ENCODE assay signal across 8 cellular contexts in the genomic region with DNA sequence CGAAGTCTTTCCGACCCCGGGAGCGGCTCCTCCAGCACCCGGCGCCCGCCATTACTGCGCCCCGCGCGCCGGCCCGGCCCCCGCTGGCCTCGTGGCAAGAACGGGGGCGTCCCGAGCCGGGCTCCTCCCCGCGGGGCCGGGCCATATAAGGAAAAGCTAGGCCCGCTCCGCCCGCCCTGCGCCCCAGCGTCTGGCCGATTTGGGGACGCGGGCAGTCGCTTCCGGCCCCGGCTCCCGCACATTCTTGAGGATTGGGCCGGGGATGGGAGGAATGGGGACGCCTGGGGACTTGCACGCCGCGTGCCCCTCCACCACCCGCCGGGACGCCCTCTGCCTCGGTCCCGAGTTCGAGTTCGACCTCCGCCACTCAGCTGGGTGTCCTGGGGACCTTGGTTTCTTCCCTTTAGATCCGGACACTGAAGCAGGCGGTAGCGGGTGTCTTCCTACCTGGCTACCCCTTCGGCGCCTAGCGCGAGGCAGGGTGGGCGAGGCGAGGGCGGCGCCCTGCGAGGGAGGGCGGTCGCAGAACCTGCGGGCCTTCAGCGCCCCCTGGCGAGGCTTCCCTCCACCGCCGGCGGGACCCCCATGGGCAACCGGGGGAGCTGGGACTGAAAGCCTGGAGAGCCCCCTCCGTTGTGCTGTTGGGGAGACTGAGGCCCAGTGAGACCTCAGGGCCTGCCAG. TPM values are rescaled to one million over a fixed set of nuclear protein-coding genes. Genes with fewer than 3 reads are reported as not detected.
DNase-seq lines count a peak whose midpoint lies in the region; ATAC-seq and TF ChIP-seq lines count a peak whose summit lies in the region.

No MANE protein-coding gene starts in this region.

- no peaks in the 10 kb centered on the region for H3K9me3 ChIP-seq in Panc1 (ENCODE audit: control insufficient read depth, insufficient read depth, low read depth, low read length)
- no peaks in the 10 kb centered on the region for H3K9me3 ChIP-seq in neural cell (ENCODE audit: low read length)
- H3K9me3 ChIP-seq in stomach smooth muscle (ENCODE audit: control insufficient read depth in 2 of 2, low read length in 2 of 2): no peaks in the 10 kb centered on the region

- CTCF ChIA-PET in Panc1 (lab: Charles Lee): interaction anchor here (0.6 to 1.2 kb wide), 4 partner anchors 38 to 322 kb away, joined by 3 to 12 read pairs (median 4); a partner anchor contains a TSS

- H3K4me1 ChIP-seq in Panc1 (ENCODE audit: control insufficient read depth, insufficient read depth, low read length): peaks cover 16% of the 10 kb centered on the region
- peaks cover 91% of the 10 kb centered on the region for H3K4me1 ChIP-seq in stomach smooth muscle (ENCODE audit: control insufficient read depth, insufficient read depth, low read length)

- ATAC-seq in GM18505 (IDR thresholded peaks at IDR 0.05; ENCODE audit: unreplicated experiment) (peak; percentile 59), HG02970 (IDR thresholded peaks at IDR 0.05; ENCODE audit: low FRiP score, unreplicated experiment) (peak; percentile 41), Panc1 (peak; percentile 80)

- TF ChIP-seq EP300 in neural cell (conservative IDR thresholded peaks at IDR 0.05; ENCODE audit: poor library complexity, severe bottlenecking): no peak

- no TSS peak for BruUV-seq in Panc1 (replicated peaks; lab: Mats Ljungman, UMichigan)

- no peaks in the 10 kb centered on the region for H3K27me3 ChIP-seq in Panc1 (ENCODE audit: control insufficient read depth, insufficient read depth, low read length)
- H3K27me3 ChIP-seq in neural cell (ENCODE audit: insufficient read depth, low read depth, low read length): peaks cover 25% of the 10 kb centered on the region
- H3K27me3 ChIP-seq in stomach smooth muscle (ENCODE audit: control insufficient read depth in 1 of 2, insufficient read depth in 2 of 2, low read length in 2 of 2): no peaks in the 10 kb centered on the region

- H3K9ac ChIP-seq in neural cell (ENCODE audit: low read length): no peak overlapping the region
- H3K9ac ChIP-seq in stomach smooth muscle (ENCODE audit: low read length in 2 of 2): peak overlapping the region; percentile 87 to 96

- H3K27ac ChIP-seq in Panc1 (ENCODE audit: low read length) (peak overlapping the region; percentile 91), neural cell (ENCODE audit: low read length) (no peak overlapping the region), stomach smooth muscle (ENCODE audit: low read length) (peak overlapping the region; percentile 98)

- H3K36me3 ChIP-seq in Panc1 (ENCODE audit: control insufficient read depth, insufficient read depth, low read length) (peaks cover 5% of the 10 kb centered on the region; the same call in 1 of the 2 replicates), neural cell (ENCODE audit: insufficient read depth, low read length) (no peaks in the 10 kb centered on the region), stomach smooth muscle (ENCODE audit: control insufficient read depth in 2 of 2, insufficient read depth in 2 of 2, low read length in 2 of 2) (peaks cover 10 to 29% of the 10 kb centered on the region in 2 donors)

- no peaks in the 10 kb centered on the region for H4K20me1 ChIP-seq in neural cell (ENCODE audit: insufficient read depth)

- H3K79me2 ChIP-seq in neural cell (replicated peaks; ENCODE audit: insufficient read depth, low read length): no peaks in the 10 kb centered on the region

- no peaks in the 10 kb centered on the region for H3F3A ChIP-seq in neural cell (ENCODE audit: insufficient read depth, low read length, poor library complexity, severe bottlenecking)

- peak; percentile 86 for TF ChIP-seq POLR2A in GM18505 (IDR thresholded peaks at IDR 0.05; ENCODE audit: borderline replicate concordance, extremely low read depth, insufficient read depth, insufficient read length)

- no peak overlapping the region for H2AFZ ChIP-seq in neural cell (ENCODE audit: low read depth, low read length)

- H3K9me2 ChIP-seq in neural cell (ENCODE audit: insufficient read depth, low read length): no peaks in the 10 kb centered on the region

- H3K4me2 ChIP-seq in neural cell (ENCODE audit: low read length): no peak overlapping the region

- in situ Hi-C loops in Panc1 (cut with HindIII; ENCODE audit: low pct_unique_long_range_greater_than_20kb, low sequenced_read_pairs): no loop called here

- DNase-seq in Panc1 (ENCODE audit: low read depth, low spot score) (no peak), fibroblast of the conjunctiva (ENCODE audit: low read depth) (peak; percentile 57), COLO668 (lab: John Stamatoyannopoulos, UW; ENCODE audit: unreplicated experiment) (no peak)
- peak; percentile 78 for DNase-seq in activated effector memory CD4-positive, alpha-beta T cell treated with Interleukin-2 at 50 U/mL for 16 hours

- POLR2A ChIA-PET in Panc1 (lab: Charles Lee): interaction anchor here (1.0 to 1.1 kb wide), 2 partner anchors 116 kb away, joined by 3 read pairs; a partner anchor contains a TSS

- TF ChIP-seq RAD21 in neural cell (conservative IDR thresholded peaks at IDR 0.05): peak; percentile 39

- H3K4me3 ChIP-seq in Panc1 (ENCODE audit: low read depth in 2 of 2, low read length in 2 of 2) (peak overlapping the region; percentile 59 to 62), neural cell (ENCODE audit: low read length) (peak overlapping the region; percentile 49), stomach smooth muscle (ENCODE audit: low read length in 2 of 2) (peak overlapping the region; percentile 92 to 96)

- TF ChIP-seq CTCF in Panc1 (IDR thresholded peaks at IDR 0.05) (peak; percentile 89), neural cell (IDR thresholded peaks at IDR 0.05; ENCODE audit: poor library complexity, severe bottlenecking) (peak; percentile 56)

- intact Hi-C loops in Panc1 (cut with micrococcal nuclease; ENCODE audit: unreplicated experiment): loop anchor here (2.0 to 5.0 kb wide), 2 partner anchors 116 to 138 kb away; a partner anchor contains a TSS

TF ChIP-seq in neural cell, 6 proteins besides CTCF, POLR2A, EP300 and RAD21:
- peak; percentile 37 for TF ChIP-seq SMC3 (conservative IDR thresholded peaks at IDR 0.05; ENCODE audit: poor library complexity)
- TF ChIP-seq, protein P1, sequence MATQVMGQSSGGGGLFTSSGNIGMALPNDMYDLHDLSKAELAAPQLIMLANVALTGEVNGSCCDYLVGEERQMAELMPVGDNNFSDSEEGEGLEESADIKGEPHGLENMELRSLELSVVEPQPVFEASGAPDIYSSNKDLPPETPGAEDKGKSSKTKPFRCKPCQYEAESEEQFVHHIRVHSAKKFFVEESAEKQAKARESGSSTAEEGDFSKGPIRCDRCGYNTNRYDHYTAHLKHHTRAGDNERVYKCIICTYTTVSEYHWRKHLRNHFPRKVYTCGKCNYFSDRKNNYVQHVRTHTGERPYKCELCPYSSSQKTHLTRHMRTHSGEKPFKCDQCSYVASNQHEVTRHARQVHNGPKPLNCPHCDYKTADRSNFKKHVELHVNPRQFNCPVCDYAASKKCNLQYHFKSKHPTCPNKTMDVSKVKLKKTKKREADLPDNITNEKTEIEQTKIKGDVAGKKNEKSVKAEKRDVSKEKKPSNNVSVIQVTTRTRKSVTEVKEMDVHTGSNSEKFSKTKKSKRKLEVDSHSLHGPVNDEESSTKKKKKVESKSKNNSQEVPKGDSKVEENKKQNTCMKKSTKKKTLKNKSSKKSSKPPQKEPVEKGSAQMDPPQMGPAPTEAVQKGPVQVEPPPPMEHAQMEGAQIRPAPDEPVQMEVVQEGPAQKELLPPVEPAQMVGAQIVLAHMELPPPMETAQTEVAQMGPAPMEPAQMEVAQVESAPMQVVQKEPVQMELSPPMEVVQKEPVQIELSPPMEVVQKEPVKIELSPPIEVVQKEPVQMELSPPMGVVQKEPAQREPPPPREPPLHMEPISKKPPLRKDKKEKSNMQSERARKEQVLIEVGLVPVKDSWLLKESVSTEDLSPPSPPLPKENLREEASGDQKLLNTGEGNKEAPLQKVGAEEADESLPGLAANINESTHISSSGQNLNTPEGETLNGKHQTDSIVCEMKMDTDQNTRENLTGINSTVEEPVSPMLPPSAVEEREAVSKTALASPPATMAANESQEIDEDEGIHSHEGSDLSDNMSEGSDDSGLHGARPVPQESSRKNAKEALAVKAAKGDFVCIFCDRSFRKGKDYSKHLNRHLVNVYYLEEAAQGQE (IDR thresholded peaks at IDR 0.05; ENCODE audit: borderline replicate concordance): no peak

RNA-seq across cellular contexts. Expression of a gene that starts 3.8 kb away (rescaled TPM):
- total RNA-seq in Panc1 (2021; ENCODE audit: unreplicated experiment): 71.7 TPM
- 51.5 TPM for polyA plus RNA-seq in Panc1 (2012; ENCODE audit: insufficient read length)
- polyA plus RNA-seq in neural cell: 2.8 and 3.4 TPM in 2 replicates
- 3.5 and 5.6 TPM in 2 replicates for polyA minus RNA-seq in neural cell

RNA-seq across cellular contexts. Expression of a gene that starts 22.4 kb away (rescaled TPM):
- total RNA-seq in Panc1 (2021; ENCODE audit: unreplicated experiment): 84.4 TPM
- 108 TPM for polyA plus RNA-seq in Panc1 (2012; ENCODE audit: insufficient read length)
- 6.3 and 6.6 TPM in 2 replicates for polyA plus RNA-seq in neural cell
- polyA minus RNA-seq in neural cell: 2.1 TPM in 1 of 2 replicates, not detected in the other

RNA-seq across cellular contexts. Expression of a gene that starts 37.8 kb away (rescaled TPM):
- 1.7 TPM for total RNA-seq in Panc1 (2021; ENCODE audit: unreplicated experiment)
- 2.1 TPM for polyA plus RNA-seq in Panc1 (2012; ENCODE audit: insufficient read length)
- 3.7 and 9.4 TPM in 2 replicates for polyA plus RNA-seq in neural cell
- 5.1 and 6.0 TPM in 2 replicates for polyA minus RNA-seq in neural cell

RNA-seq across cellular contexts. Expression of a gene that starts 55.4 kb away (rescaled TPM):
- not detected for total RNA-seq in Panc1 (2021; ENCODE audit: unreplicated experiment)
- not detected for polyA plus RNA-seq in Panc1 (2012; ENCODE audit: insufficient read length)
- polyA plus RNA-seq in neural cell: not detected in 2 replicates
- polyA minus RNA-seq in neural cell: not detected in 2 replicates

Comparison
In these comparisons a context has a peak if more than half of its experiments do, and no peak if none do; other contexts are left out.
1. DNase-seq: peak in activated effector memory CD4-positive, alpha-beta T cell treated with Interleukin-2 at 50 U/mL for 16 hours (single experiment) and fibroblast of the conjunctiva (single experiment); none in Panc1 (single experiment) and COLO668 (single experiment).
2. Peak in every context shown above with its lines, with median percentiles within 50 percentile points of each other: ATAC-seq and H3K4me3 ChIP-seq.